In genomic region chr17:46922487-46922803, GRCh38 we compare ENCODE assay signal across 8 cellular contexts. TPM values are rescaled to one million over a fixed set of nuclear protein-coding genes. Genes with fewer than 3 reads are reported as not detected.
DNase-seq lines count a peak whose midpoint lies in the region; ATAC-seq lines count a peak whose summit lies in the region.

No MANE protein-coding gene starts in this region.

- H3K27me3 Mint-ChIP-seq in activated naive CD8-positive, alpha-beta T cell treated with anti-CD3 and anti-CD28 coated beads, Interleukin-2, amount 50 U/mL, for 24 hours, result no peaks in the 10 kb centered on the region
- H3K27me3 Mint-ChIP-seq in stimulated activated naive B cell treated with anti-CD40 and anti-IgM and Interleukin-4, amounts not matched to agents 10 μg/mL and 1 μg/mL and 100 μg/mL, for 72 hours, result no peaks in the 10 kb centered on the region

- peaks cover 10% of the 10 kb centered on the region for H3K36me3 Mint-ChIP-seq in activated naive CD8-positive, alpha-beta T cell treated with anti-CD3 and anti-CD28 coated beads, Interleukin-2, amount 50 U/mL, for 24 hours (ENCODE audit: low read depth)
- peaks cover 9 to 10% of the 10 kb centered on the region in 2 donors for H3K36me3 Mint-ChIP-seq in stimulated activated naive B cell treated with anti-CD40 and anti-IgM and Interleukin-4, amounts not matched to agents 10 μg/mL and 1 μg/mL and 100 μg/mL, for 72 hours

- peak overlapping the region; percentile 98 for H3K4me3 ChIP-seq in iPS-18c (ENCODE audit: insufficient read depth, low read depth, low read length)

- H3K4me1 Mint-ChIP-seq in activated naive CD8-positive, alpha-beta T cell treated with anti-CD3 and anti-CD28 coated beads, Interleukin-2, amount 50 U/mL, for 24 hours, result peaks cover 42% of the 10 kb centered on the region
- H3K4me1 Mint-ChIP-seq in stimulated activated naive B cell treated with anti-CD40 and anti-IgM and Interleukin-4, amounts not matched to agents 10 μg/mL and 1 μg/mL and 100 μg/mL, for 72 hours, result peaks cover 17 to 28% of the 10 kb centered on the region in 2 donors

- H3K9me3 ChIP-seq in iPS-18c (ENCODE audit: control insufficient read depth, insufficient read depth, low read length), result no peaks in the 10 kb centered on the region

- ATAC-seq in HG03108 (IDR thresholded peaks at IDR 0.05; ENCODE audit: unreplicated experiment) (peak; percentile 7), GM18498 (IDR thresholded peaks at IDR 0.05; ENCODE audit: unreplicated experiment) (no peak), GM21576 (IDR thresholded peaks at IDR 0.05; ENCODE audit: unreplicated experiment) (no peak)
- no peak for ATAC-seq in activated naive CD8-positive, alpha-beta T cell treated with anti-CD3 and anti-CD28 coated beads, Interleukin-2, amount 50 U/mL, for 24 hours
- peak; percentile 2 to 5 for ATAC-seq in stimulated activated naive B cell treated with anti-CD40 and anti-IgM and Interleukin-4, amounts not matched to agents 10 μg/mL and 1 μg/mL and 100 μg/mL, for 72 hours (replicated peaks)

- no peak for DNase-seq in activated naive CD8-positive, alpha-beta T cell treated with anti-CD3 and anti-CD28 coated beads, Interleukin-2, amount 50 U/mL, for 24 hours
- DNase-seq in stimulated activated naive B cell treated with anti-CD40 and anti-IgM and Interleukin-4, amounts not matched to agents 10 μg/mL and 1 μg/mL and 100 μg/mL, for 72 hours, result no peak
- DNase-seq in stimulated activated CD4-positive, alpha-beta T cell treated with anti-CD3 and anti-CD28 coated beads, Interleukin-4, amount 100 ng/mL, for 4 hours, result no peak
- no peak for DNase-seq in dermis blood vessel endothelial cell

- no peaks in the 10 kb centered on the region for H3K9me3 Mint-ChIP-seq in activated naive CD8-positive, alpha-beta T cell treated with anti-CD3 and anti-CD28 coated beads, Interleukin-2, amount 50 U/mL, for 24 hours
- H3K9me3 Mint-ChIP-seq in stimulated activated naive B cell treated with anti-CD40 and anti-IgM and Interleukin-4, amounts not matched to agents 10 μg/mL and 1 μg/mL and 100 μg/mL, for 72 hours, result no peaks in the 10 kb centered on the region

- peak overlapping the region; percentile 100 for H3K27ac Mint-ChIP-seq in activated naive CD8-positive, alpha-beta T cell treated with anti-CD3 and anti-CD28 coated beads, Interleukin-2, amount 50 U/mL, for 24 hours
- H3K27ac Mint-ChIP-seq in stimulated activated naive B cell treated with anti-CD40 and anti-IgM and Interleukin-4, amounts not matched to agents 10 μg/mL and 1 μg/mL and 100 μg/mL, for 72 hours, result peak overlapping the region; percentile 100

- H3K4me3 Mint-ChIP-seq in activated naive CD8-positive, alpha-beta T cell treated with anti-CD3 and anti-CD28 coated beads, Interleukin-2, amount 50 U/mL, for 24 hours, result peak overlapping the region; percentile 98
- H3K4me3 Mint-ChIP-seq in stimulated activated naive B cell treated with anti-CD40 and anti-IgM and Interleukin-4, amounts not matched to agents 10 μg/mL and 1 μg/mL and 100 μg/mL, for 72 hours, result peak overlapping the region; percentile 93 to 98

RNA-seq across cellular contexts. Expression of gene GOSR2, which starts 0.5 kb away (rescaled TPM):
- 41.9 and 46.6 TPM in 2 replicates for total RNA-seq in dermis blood vessel endothelial cell

RNA-seq across cellular contexts. Expression of gene RPRML, which starts 56.6 kb away (rescaled TPM):
- total RNA-seq in dermis blood vessel endothelial cell, result 0.09 TPM in 1 of 2 replicates, not detected in the other

Comparison
In these comparisons a context has a peak if more than half of its experiments do, and no peak if none do; other contexts are left out.
1. ATAC-seq: peak in HG03108 (single experiment) and stimulated activated naive B cell treated with anti-CD40 and anti-IgM and Interleukin-4, amounts not matched to agents 10 μg/mL and 1 μg/mL and 100 μg/mL, for 72 hours (2 of 2); none in activated naive CD8-positive, alpha-beta T cell treated with anti-CD3 and anti-CD28 coated beads, Interleukin-2, amount 50 U/mL, for 24 hours (single experiment), GM18498 (single experiment) and GM21576 (single experiment).